Comparison of ENCODE assay signal across 9 cellular contexts in the genomic region with DNA sequence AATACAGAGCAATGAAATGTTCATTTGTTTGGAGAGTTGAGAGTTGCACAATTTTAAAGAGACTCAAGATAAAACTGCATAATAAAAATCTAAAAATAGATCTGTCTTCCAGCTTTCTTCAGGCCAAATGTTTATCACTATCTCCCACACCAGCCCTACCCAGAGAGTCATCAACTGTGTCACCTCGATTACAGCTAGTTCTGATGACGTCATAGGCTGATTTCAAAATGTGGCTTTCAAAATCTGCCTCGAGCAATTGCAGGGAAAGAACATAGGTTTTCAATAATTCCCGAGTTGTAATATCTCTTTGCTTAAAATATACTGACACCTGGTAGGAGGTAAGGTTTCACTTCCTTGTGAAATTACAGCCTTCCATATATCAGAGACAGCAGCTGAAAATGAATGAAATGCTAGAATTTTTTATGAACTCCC.
DNase-seq lines count a peak whose midpoint lies in the region; ATAC-seq and TF ChIP-seq lines count a peak whose summit lies in the region.
"Had no signal": no experiment of that assay in that cellular context is flagged by ENCODE, and none has a peak within 500 bp of the region (broad histone marks: within the 10 kb centered on the region; RNA-seq: fewer than 3 reads in every experiment).

No MANE protein-coding gene starts in this region.

- H3K36me3 Mint-ChIP-seq in activated T-helper 17 cell treated with anti-CD3 and anti-CD28 coated beads, Interleukin-2, amount 50 U/mL, for 72 hours (ENCODE audit: low read depth): no peaks in the 10 kb centered on the region

- no peak for TF ChIP-seq CTCF in transverse colon (IDR thresholded peaks at IDR 0.05)

- H3K9me3 Mint-ChIP-seq in activated T-helper 17 cell treated with anti-CD3 and anti-CD28 coated beads, Interleukin-2, amount 50 U/mL, for 72 hours: no peaks in the 10 kb centered on the region

- H3K4me3 ChIP-seq in transverse colon: peak overlapping the region in 1 of 4 donors; percentile 9

- no peaks in the 10 kb centered on the region for H3K27me3 ChIP-seq in transverse colon

- no peak for TF ChIP-seq POLR2A in transverse colon (IDR thresholded peaks at IDR 0.05)

- ATAC-seq in activated T-helper 17 cell treated with anti-CD3 and anti-CD28 coated beads, Interleukin-2, amount 50 U/mL, for 72 hours (replicated peaks): peak; percentile 60
- ATAC-seq in left colon (peak; percentile 92), esophagus mucosa (no peak)

- intact Hi-C loops in left colon (cut with DNase I, micrococcal nuclease) (no loop called here), transverse colon (cut with DNase I; ENCODE audit: low total_unique reads) (no loop called here)

- 0 to 15% methylated on average over 4 of the region's 4 CpGs for WGBS in transverse colon (ENCODE audit: low coverage in 1 of 2), 2 donors

- H3K4me1 ChIP-seq in transverse colon: peaks cover 4 to 21% (median 11%) of the 10 kb centered on the region in 4 donors

- H3K27ac ChIP-seq in transverse colon: peak overlapping the region; percentile 36 to 84 (median 68)
- H3K27ac ChIP-seq: C4-2B had no signal

- TF ChIP-seq EP300 in transverse colon (IDR thresholded peaks at IDR 0.05; ENCODE audit: low read depth): no peak

- H3K27ac Mint-ChIP-seq in activated T-helper 17 cell treated with anti-CD3 and anti-CD28 coated beads, Interleukin-2, amount 50 U/mL, for 72 hours: no peak overlapping the region

- no peaks in the 10 kb centered on the region for H3K9me3 ChIP-seq in transverse colon

- no peaks in the 10 kb centered on the region for H3K27me3 Mint-ChIP-seq in activated T-helper 17 cell treated with anti-CD3 and anti-CD28 coated beads, Interleukin-2, amount 50 U/mL, for 72 hours

- peak; percentile 12 for DNase-seq in NCI-H2227 (lab: John Stamatoyannopoulos, UW; ENCODE audit: unreplicated experiment)
- DNase-seq in NCI-H2227 treated with DMSO at 0.1 percent for 48 hours (lab: John Stamatoyannopoulos, UW): no peak
- DNase-seq in left colon: peak in 1 of 2 donors; percentile 40
- peak; percentile 48 for DNase-seq in transverse colon
- DNase-seq in DMS153 (lab: John Stamatoyannopoulos, UW): no peak
- no peak for DNase-seq in stimulated activated naive CD4-positive, alpha-beta T cell (lab: John Stamatoyannopoulos, UW)

- in situ Hi-C loops in transverse colon (cut with MboI; ENCODE audit: low pct_ligation_motif_present in 1 of 4, low pct_unique_long_range_greater_than_20kb in 1 of 4, low sequenced_read_pairs in 3 of 4): no loop called here

- H3K36me3 ChIP-seq in transverse colon: no peaks in the 10 kb centered on the region

- no peak overlapping the region for H3K4me3 Mint-ChIP-seq in activated T-helper 17 cell treated with anti-CD3 and anti-CD28 coated beads, Interleukin-2, amount 50 U/mL, for 72 hours

- H3K4me1 Mint-ChIP-seq in activated T-helper 17 cell treated with anti-CD3 and anti-CD28 coated beads, Interleukin-2, amount 50 U/mL, for 72 hours: peaks cover 3% of the 10 kb centered on the region

Comparison
In these comparisons a context has a peak if more than half of its experiments do, and no peak if none do; other contexts are left out.
1. DNase-seq: peak in NCI-H2227 (single experiment) and transverse colon (single experiment); none in NCI-H2227 treated with DMSO at 0.1 percent for 48 hours (single experiment), DMS153 (single experiment) and stimulated activated naive CD4-positive, alpha-beta T cell (0 of 6).